8 cellular contexts compared by ENCODE assay signal in the genomic region with DNA sequence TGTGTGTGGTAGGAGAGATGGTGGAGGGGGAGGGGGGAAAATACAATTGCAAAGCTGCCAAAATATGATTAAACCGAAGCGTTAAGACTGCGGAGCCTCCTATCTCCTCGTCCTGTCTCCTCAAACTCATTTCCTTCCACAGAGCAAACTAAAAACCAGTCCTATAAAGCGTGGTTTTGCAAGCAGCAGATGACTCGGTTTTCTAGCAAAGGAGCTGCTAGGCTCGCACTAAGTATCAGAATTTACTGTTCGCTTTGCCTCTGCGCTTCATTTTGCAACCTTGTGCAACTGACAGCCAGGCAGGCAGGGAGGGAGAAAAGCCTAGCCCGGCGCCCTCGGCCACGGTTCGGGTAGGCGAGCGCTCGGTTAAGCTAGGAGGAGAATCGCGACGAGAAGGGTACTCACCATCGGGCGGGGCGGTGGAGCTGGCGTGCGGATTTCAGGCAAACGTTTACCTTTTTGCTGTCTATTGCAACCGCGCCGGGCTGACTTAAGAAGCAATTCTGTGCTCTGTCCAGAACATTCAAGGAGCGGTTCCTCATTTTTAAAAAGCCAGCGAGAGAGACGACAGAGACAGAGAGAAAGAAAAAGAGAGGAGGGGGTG. TPM values are rescaled to one million over a fixed set of nuclear protein-coding genes. Genes with fewer than 3 reads are reported as not detected.
DNase-seq lines count a peak whose midpoint lies in the region; ATAC-seq and TF ChIP-seq lines count a peak whose summit lies in the region.

No MANE protein-coding gene starts in this region.

- peaks cover 11% of the 10 kb centered on the region for H3K4me1 Mint-ChIP-seq in glutamatergic neuron (ENCODE audit: low read depth, unreplicated experiment)

- no peak overlapping the region for H3K27ac Mint-ChIP-seq in glutamatergic neuron (ENCODE audit: unreplicated experiment)

- TF ChIP-seq CTCF in glutamatergic neuron (IDR thresholded peaks at IDR 0.05; ENCODE audit: partially characterized antibody, unreplicated experiment) = no peak

- peaks cover 20% of the 10 kb centered on the region for H3K9me3 Mint-ChIP-seq in glutamatergic neuron (ENCODE audit: unreplicated experiment)

- H3K4me3 Mint-ChIP-seq in glutamatergic neuron (ENCODE audit: unreplicated experiment) = peak overlapping the region; percentile 88

- no peak for ATAC-seq in HG02852 (IDR thresholded peaks at IDR 0.05; ENCODE audit: unreplicated experiment)
- no peak for ATAC-seq in HG03025 (IDR thresholded peaks at IDR 0.05; ENCODE audit: low FRiP score, unreplicated experiment)

- H3K9me3 ChIP-seq in SK-N-MC (ENCODE audit: low read depth, low read length) = no peaks in the 10 kb centered on the region

- H3K4me3 ChIP-seq in SK-N-MC (peak overlapping the region; percentile 99), skeletal muscle cell (ENCODE audit: low read depth, low read length) (peak overlapping the region; percentile 84)

- no peaks in the 10 kb centered on the region for H3K36me3 ChIP-seq in SK-N-MC (ENCODE audit: insufficient read depth, low read length)

- H3K9ac ChIP-seq in SK-N-MC (ENCODE audit: insufficient read length) = peak overlapping the region; percentile 84

- DNase-seq in NCI-H345 (lab: John Stamatoyannopoulos, UW) = peak; percentile 35
- no peak for DNase-seq in NCI-H345 treated with DMSO at 0.1 percent for 48 hours (lab: John Stamatoyannopoulos, UW; ENCODE audit: unreplicated experiment)
- DNase-seq in SK-N-MC (ENCODE audit: low read depth, low spot score) = no peak
- DNase-seq in glutamatergic neuron = peak; percentile 52
- DNase-seq in skeletal muscle cell (ENCODE audit: low read depth) = no peak
- DNase-seq in NCI-H2227 treated with DMSO at 0.1 percent for 48 hours (lab: John Stamatoyannopoulos, UW) = no peak

- H3K27me3 Mint-ChIP-seq in glutamatergic neuron (ENCODE audit: unreplicated experiment) = peaks cover 37% of the 10 kb centered on the region

- no peaks in the 10 kb centered on the region for H3K36me3 Mint-ChIP-seq in glutamatergic neuron (ENCODE audit: unreplicated experiment)

- peak overlapping the region; percentile 42; the same call in 1 of the 2 replicates for H3K27ac ChIP-seq in SK-N-MC

RNA-seq across cellular contexts. Expression of a gene that starts 3.8 kb away (rescaled TPM):
- 1.9 TPM for total RNA-seq in glutamatergic neuron (ENCODE audit: unreplicated experiment)

Comparison
In these comparisons a context has a peak if more than half of its experiments do, and no peak if none do; other contexts are left out.
1. DNase-seq: peak in NCI-H345 (single experiment) and glutamatergic neuron (single experiment); none in NCI-H345 treated with DMSO at 0.1 percent for 48 hours (single experiment), SK-N-MC (single experiment), skeletal muscle cell (single experiment) and NCI-H2227 treated with DMSO at 0.1 percent for 48 hours (single experiment).